ENCODE assay signal across 22 cellular contexts in the genomic region with DNA sequence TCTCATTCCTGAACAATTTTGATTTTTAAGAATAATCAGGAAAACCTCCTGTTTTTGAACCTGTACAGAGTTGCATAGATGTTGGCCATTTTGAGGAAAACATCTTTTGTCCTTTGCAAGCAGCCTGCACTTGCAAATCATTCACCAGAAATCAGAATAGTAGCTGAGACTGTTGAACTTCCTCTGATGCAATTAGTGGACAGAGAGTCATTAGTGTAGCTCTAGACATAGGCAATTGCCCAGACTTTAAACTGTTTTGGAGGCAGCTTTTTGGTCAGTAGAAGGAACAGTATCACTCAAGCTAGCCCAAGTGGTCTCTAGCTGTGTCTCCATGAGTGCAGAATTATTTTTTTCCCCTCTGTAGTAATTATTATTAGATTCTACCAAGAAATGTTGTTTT.
A peak's percentile ranks its signal among the peaks of the same experiment; 100 is the strongest.
DNase-seq lines count a peak whose midpoint lies in the region; ATAC-seq, FAIRE-seq and TF ChIP-seq lines count a peak whose summit lies in the region.
"Had no signal": no experiment of that assay in that cellular context is flagged by ENCODE, and none has a peak within 500 bp of the region (broad histone marks: within the 10 kb centered on the region; RNA-seq: fewer than 3 reads in every experiment).

No MANE protein-coding gene starts in this region.

- H4K20me1 ChIP-seq in GM12878 (ENCODE audit: control insufficient read depth, insufficient read depth): no peaks in the 10 kb centered on the region
- H4K20me1 ChIP-seq: BLaER1 treated with 17β-estradiol and CSF1 and Interleukin-3, amounts not matched to agents 10 nM and 100 nM had no signal

- H3K27ac ChIP-seq in GM12878 (ENCODE audit: control insufficient read depth, insufficient read depth) (no peak overlapping the region), esophagus squamous epithelium (no peak overlapping the region)
- H3K27ac ChIP-seq: BLaER1 treated with 17β-estradiol and CSF1 and Interleukin-3, amounts not matched to agents 10 nM and 100 nM; HL-60 had no signal

- H3K36me3 ChIP-seq in GM12878 (ENCODE audit: control insufficient read depth in 2 of 2, insufficient read depth in 2 of 2, low read length in 1 of 2): no peaks in the 10 kb centered on the region
- no peaks in the 10 kb centered on the region for H3K36me3 ChIP-seq in esophagus squamous epithelium
- H3K36me3 ChIP-seq: BLaER1 treated with 17β-estradiol and CSF1 and Interleukin-3, amounts not matched to agents 10 nM and 100 nM had no signal

- DNase-seq in D721Med (ENCODE audit: insufficient read length, low spot score): no peak
- no peak for DNase-seq in GM12878 (ENCODE audit: low read depth, low spot score)
- DNase-seq in esophagus squamous epithelium (lab: John Stamatoyannopoulos, UW): no peak
- no peak for DNase-seq in naive thymus-derived CD8-positive, alpha-beta T cell
- no peak for DNase-seq in NCI-H748 (lab: John Stamatoyannopoulos, UW; ENCODE audit: unreplicated experiment)
- DNase-seq: 8988T; Calu3; CD8-positive, alpha-beta T cell; DMS 273 treated with DMSO at 0.1 percent for 48 hours; DMS53; DND-41; EL; H9; IMR-90 had no signal

- TF ChIP-seq POLR2A in GM12878 (IDR thresholded peaks at IDR 0.05; ENCODE audit: low read depth, low read length) (no peak), esophagus squamous epithelium (IDR thresholded peaks at IDR 0.05) (no peak)

- no peak overlapping the region for H3K4me3 ChIP-seq in GM12878
- H3K4me3 ChIP-seq in esophagus squamous epithelium: no peak overlapping the region
- H3K4me3 ChIP-seq: BLaER1 treated with 17β-estradiol and CSF1 and Interleukin-3, amounts not matched to agents 10 nM and 100 nM; K562 had no signal

- peak; percentile 48 for ATAC-seq in HG03354 (IDR thresholded peaks at IDR 0.05; ENCODE audit: poor library complexity, severe bottlenecking, unreplicated experiment)
- peak; percentile 68 for ATAC-seq in GM12878
- no peak for ATAC-seq in naive thymus-derived CD8-positive, alpha-beta T cell
- no peak for ATAC-seq in GM21515 (IDR thresholded peaks at IDR 0.05; ENCODE audit: unreplicated experiment)
- ATAC-seq: CD8-positive, alpha-beta T cell; K562 had no signal

- H3K4me1 Mint-ChIP-seq in naive thymus-derived CD8-positive, alpha-beta T cell: peaks cover 0 to 3% (median 0%) of the 10 kb centered on the region in 4 donors
- H3K4me1 Mint-ChIP-seq: B cell had no signal

- no peaks in the 10 kb centered on the region for H3K36me3 Mint-ChIP-seq in naive thymus-derived CD8-positive, alpha-beta T cell
- H3K36me3 Mint-ChIP-seq: CD8-positive, alpha-beta T cell had no signal

- no peak for TF ChIP-seq EP300 in GM12878 (IDR thresholded peaks at IDR 0.05; ENCODE audit: borderline replicate concordance in 1 of 2, control insufficient read depth in 1 of 2, low read depth in 2 of 2, low read length in 2 of 2)

- POLR2A ChIA-PET in GM12878 (lab: Charles Lee): interaction anchor here (1.3 kb wide), 1 partner anchor 9 kb away, joined by 3 read pairs; no protein-coding TSS in a partner anchor
- POLR2A ChIA-PET in naive thymus-derived CD8-positive, alpha-beta T cell (lab: Charles Lee): no interaction called here

- CTCF ChIA-PET in GM12878 (lab: Yijun Ruan, JAX): interaction anchor here (1.0 to 2.3 kb wide), 10 partner anchors 9 to 228 kb away, joined by 3 to 25 read pairs (median 5); no protein-coding TSS in a partner anchor

- H3K27me3 Mint-ChIP-seq in naive thymus-derived CD8-positive, alpha-beta T cell: peaks cover 0 to 1% (median 0%) of the 10 kb centered on the region in 5 donors
- H3K27me3 Mint-ChIP-seq: B cell had no signal

- H3K4me1 ChIP-seq in GM12878 (ENCODE audit: control insufficient read depth, insufficient read depth, low read length): no peaks in the 10 kb centered on the region
- H3K4me1 ChIP-seq in esophagus squamous epithelium: no peaks in the 10 kb centered on the region

- no TSS peak for BruUV-seq in GM12878 (replicated peaks; lab: Mats Ljungman, UMichigan)

- no peak overlapping the region for H3K4me2 ChIP-seq in GM12878 (ENCODE audit: control insufficient read depth, insufficient read depth)
- H3K4me2 ChIP-seq: BLaER1 treated with 17β-estradiol and CSF1 and Interleukin-3, amounts not matched to agents 10 nM and 100 nM had no signal

- H3K9ac ChIP-seq in GM12878 (ENCODE audit: control insufficient read depth, insufficient read depth, low read length): no peak overlapping the region
- H3K9ac ChIP-seq: BLaER1 treated with 17β-estradiol and CSF1 and Interleukin-3, amounts not matched to agents 10 nM and 100 nM had no signal

- TF ChIP-seq RAD21 in GM12878 (IDR thresholded peaks at IDR 0.05; ENCODE audit: insufficient read depth, low read depth, low read length): no peak

- FAIRE-seq in D721Med (lab: Jason Lieb, UNC): peak; percentile 29
- FAIRE-seq in GM12878 (lab: Jason Lieb, UNC): no peak
- FAIRE-seq: GM12891, H1, K562 had no signal

- no peak overlapping the region for H3K4me3 Mint-ChIP-seq in naive thymus-derived CD8-positive, alpha-beta T cell
- H3K4me3 Mint-ChIP-seq: B cell; CD8-positive, alpha-beta T cell; H9 had no signal

- intact Hi-C loops in GM12878 (cut with micrococcal nuclease; ENCODE audit: unreplicated experiment): no loop called here
- intact Hi-C loops in esophagus squamous epithelium (cut with DNase I): no loop called here

- in situ Hi-C loops in GM12878 (cut with MboI): no loop called here

- SMC1A ChIA-PET in GM12878 (lab: Charles Lee; ENCODE audit: uncharacterized antibody, unreplicated experiment): interaction anchor here (0.8 to 2.5 kb wide), 20 partner anchors 9 to 228 kb away, joined by 3 to 29 read pairs (median 4); no protein-coding TSS in a partner anchor

- no peaks in the 10 kb centered on the region for H3K79me2 ChIP-seq in GM12878 (ENCODE audit: control insufficient read depth, insufficient read depth, low read length)

- H3K9me3 ChIP-seq in GM12878 (replicated peaks; ENCODE audit: control insufficient read depth, insufficient read depth, low read length) (no peaks in the 10 kb centered on the region), esophagus squamous epithelium (no peaks in the 10 kb centered on the region)
- H3K9me3 ChIP-seq: BLaER1 treated with 17β-estradiol and CSF1 and Interleukin-3, amounts not matched to agents 10 nM and 100 nM had no signal

- no peaks in the 10 kb centered on the region for H3K9me3 Mint-ChIP-seq in naive thymus-derived CD8-positive, alpha-beta T cell
- H3K9me3 Mint-ChIP-seq: CD8-positive, alpha-beta T cell; H9 had no signal

- no peak overlapping the region for H3K27ac Mint-ChIP-seq in naive thymus-derived CD8-positive, alpha-beta T cell
- H3K27ac Mint-ChIP-seq: B cell; CD8-positive, alpha-beta T cell; H9 had no signal

- RAD21 ChIA-PET in GM12878 (lab: Charles Lee; ENCODE audit: unreplicated experiment): interaction anchor here (0.9 to 2.2 kb wide), 10 partner anchors 14 to 167 kb away, joined by 3 to 23 read pairs (median 4); no protein-coding TSS in a partner anchor

- no peak overlapping the region for H2AFZ ChIP-seq in GM12878 (ENCODE audit: control insufficient read depth, low read depth, low read length)

- H3K27me3 ChIP-seq in GM12878 (replicated peaks in 1 of 2; ENCODE audit: control insufficient read depth in 2 of 2, insufficient read depth in 2 of 2, low read length in 1 of 2) (no peaks in the 10 kb centered on the region), esophagus squamous epithelium (no peaks in the 10 kb centered on the region)
- H3K27me3 ChIP-seq: BLaER1 treated with 17β-estradiol and CSF1 and Interleukin-3, amounts not matched to agents 10 nM and 100 nM had no signal

- no peak for TF ChIP-seq CTCF in D721Med (IDR thresholded peaks at IDR 0.05; ENCODE audit: insufficient read depth, missing control alignments)
- TF ChIP-seq CTCF in GM12878 (IDR thresholded peaks at IDR 0.05 in 2 of 3, conservative IDR thresholded peaks at IDR 0.05 in 1 of 3; ENCODE audit: control insufficient read depth in 2 of 3, extremely low read depth in 1 of 3, insufficient read depth in 1 of 3, low read depth in 3 of 3, low read length in 3 of 3): no peak
- TF ChIP-seq CTCF in esophagus squamous epithelium (IDR thresholded peaks at IDR 0.05): no peak

TF ChIP-seq in GM12878, 131 proteins besides CTCF, POLR2A, EP300 and RAD21 (continues in another document):
- TF ChIP-seq ASH2L (IDR thresholded peaks at IDR 0.05; ENCODE audit: borderline replicate concordance, low read depth) (no peak), SIX5 (IDR thresholded peaks at IDR 0.05; ENCODE audit: low read depth, low read length, severe bottlenecking) (no peak), CBX3 (IDR thresholded peaks at IDR 0.05; ENCODE audit: borderline replicate concordance, low read depth) (no peak), STAT1 (conservative IDR thresholded peaks at IDR 0.05) (no peak), IRF4 (IDR thresholded peaks at IDR 0.05; ENCODE audit: low read depth, low read length) (no peak), FOS (IDR thresholded peaks at IDR 0.05; ENCODE audit: borderline replicate concordance, extremely low read depth, insufficient read length) (no peak), MEF2A (IDR thresholded peaks at IDR 0.05; ENCODE audit: insufficient read depth, low read depth, low read length) (no peak), EGR1 (IDR thresholded peaks at IDR 0.05; ENCODE audit: borderline replicate concordance in 1 of 2, low read depth in 2 of 2, low read length in 2 of 2) (no peak)
- TF ChIP-seq, protein P1, sequence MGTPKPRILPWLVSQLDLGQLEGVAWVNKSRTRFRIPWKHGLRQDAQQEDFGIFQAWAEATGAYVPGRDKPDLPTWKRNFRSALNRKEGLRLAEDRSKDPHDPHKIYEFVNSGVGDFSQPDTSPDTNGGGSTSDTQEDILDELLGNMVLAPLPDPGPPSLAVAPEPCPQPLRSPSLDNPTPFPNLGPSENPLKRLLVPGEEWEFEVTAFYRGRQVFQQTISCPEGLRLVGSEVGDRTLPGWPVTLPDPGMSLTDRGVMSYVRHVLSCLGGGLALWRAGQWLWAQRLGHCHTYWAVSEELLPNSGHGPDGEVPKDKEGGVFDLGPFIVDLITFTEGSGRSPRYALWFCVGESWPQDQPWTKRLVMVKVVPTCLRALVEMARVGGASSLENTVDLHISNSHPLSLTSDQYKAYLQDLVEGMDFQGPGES (IDR thresholded peaks at IDR 0.05): no peak
- TF ChIP-seq, protein P2, sequence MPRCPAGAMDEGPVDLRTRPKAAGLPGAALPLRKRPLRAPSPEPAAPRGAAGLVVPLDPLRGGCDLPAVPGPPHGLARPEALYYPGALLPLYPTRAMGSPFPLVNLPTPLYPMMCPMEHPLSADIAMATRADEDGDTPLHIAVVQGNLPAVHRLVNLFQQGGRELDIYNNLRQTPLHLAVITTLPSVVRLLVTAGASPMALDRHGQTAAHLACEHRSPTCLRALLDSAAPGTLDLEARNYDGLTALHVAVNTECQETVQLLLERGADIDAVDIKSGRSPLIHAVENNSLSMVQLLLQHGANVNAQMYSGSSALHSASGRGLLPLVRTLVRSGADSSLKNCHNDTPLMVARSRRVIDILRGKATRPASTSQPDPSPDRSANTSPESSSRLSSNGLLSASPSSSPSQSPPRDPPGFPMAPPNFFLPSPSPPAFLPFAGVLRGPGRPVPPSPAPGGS (IDR thresholded peaks at IDR 0.05; ENCODE audit: borderline replicate concordance, insufficient read depth, low read depth, low read length, poor library complexity, severe bottlenecking): no peak

Comparison
In these comparisons a context has a peak if more than half of its experiments do, and no peak if none do; other contexts are left out.
1. ATAC-seq: peak in HG03354 (single experiment) and GM12878 (single experiment); none in naive thymus-derived CD8-positive, alpha-beta T cell (0 of 2) and GM21515 (single experiment).